1 cellular context compared by ENCODE assay signal in the genomic region with DNA sequence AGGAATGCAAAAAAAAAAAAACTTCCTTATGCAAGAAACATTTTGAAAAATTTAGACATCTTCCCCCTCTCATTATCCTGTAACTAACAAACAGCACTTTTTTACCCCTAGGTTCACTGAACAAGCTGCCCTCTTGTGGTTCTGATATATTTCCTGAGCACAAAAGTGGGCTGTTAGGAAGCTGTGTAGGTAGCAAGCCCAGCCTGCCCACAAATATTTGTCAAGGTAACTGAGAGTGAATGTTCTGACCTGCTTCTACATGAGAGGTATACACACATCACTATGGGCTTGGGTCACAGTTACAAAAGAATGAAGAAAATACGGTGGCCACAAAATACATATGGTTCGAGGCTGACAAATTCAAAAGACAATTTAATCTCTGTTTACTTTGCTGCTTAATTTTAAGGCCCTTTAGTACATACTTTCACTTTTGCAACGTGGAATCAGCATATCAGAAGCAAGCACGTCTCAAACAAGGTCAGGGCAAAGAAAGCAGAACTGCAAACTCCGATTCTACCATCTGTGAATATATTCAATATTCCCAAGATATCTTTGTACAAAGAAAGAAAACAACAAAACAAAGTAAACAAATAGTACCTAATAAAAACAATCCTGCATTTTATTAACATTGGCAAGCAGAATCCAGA.
TF ChIP-seq lines count a peak whose summit lies in the region.

No MANE protein-coding gene starts in this region.

TF ChIP-seq in GM12878, 131 proteins besides CTCF, POLR2A, EP300 and RAD21 (continued from another document and continues in another):
- no peak for TF ChIP-seq MTA3 (IDR thresholded peaks at IDR 0.05; ENCODE audit: borderline replicate concordance, low read length)
- no peak; the same call in 1 of the 2 replicates for TF ChIP-seq CBFB (IDR thresholded peaks at IDR 0.05; ENCODE audit: low read depth)
- no peak for TF ChIP-seq RELB (IDR thresholded peaks at IDR 0.05; ENCODE audit: low read depth)
- TF ChIP-seq, protein P1, sequence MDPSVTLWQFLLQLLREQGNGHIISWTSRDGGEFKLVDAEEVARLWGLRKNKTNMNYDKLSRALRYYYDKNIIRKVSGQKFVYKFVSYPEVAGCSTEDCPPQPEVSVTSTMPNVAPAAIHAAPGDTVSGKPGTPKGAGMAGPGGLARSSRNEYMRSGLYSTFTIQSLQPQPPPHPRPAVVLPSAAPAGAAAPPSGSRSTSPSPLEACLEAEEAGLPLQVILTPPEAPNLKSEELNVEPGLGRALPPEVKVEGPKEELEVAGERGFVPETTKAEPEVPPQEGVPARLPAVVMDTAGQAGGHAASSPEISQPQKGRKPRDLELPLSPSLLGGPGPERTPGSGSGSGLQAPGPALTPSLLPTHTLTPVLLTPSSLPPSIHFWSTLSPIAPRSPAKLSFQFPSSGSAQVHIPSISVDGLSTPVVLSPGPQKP (IDR thresholded peaks at IDR 0.05; ENCODE audit: low read depth, low read length), result no peak
- TF ChIP-seq POU2F2 (IDR thresholded peaks at IDR 0.05; ENCODE audit: borderline replicate concordance, low read depth, low read length), result peak; percentile 24; the same call in 1 of the 3 replicates
- TF ChIP-seq CHD2 (IDR thresholded peaks at IDR 0.05; ENCODE audit: borderline replicate concordance, low read depth, low read length), result no peak
- TF ChIP-seq SPI1 (IDR thresholded peaks at IDR 0.05; ENCODE audit: borderline replicate concordance, insufficient read depth, low read depth, low read length), result peak; percentile 79
- TF ChIP-seq RFX5 (IDR thresholded peaks at IDR 0.05; ENCODE audit: low read depth, low read length), result no peak
- TF ChIP-seq CBX5 (IDR thresholded peaks at IDR 0.05; ENCODE audit: low read depth), result no peak
- TF ChIP-seq TCF3 (IDR thresholded peaks at IDR 0.05; ENCODE audit: borderline replicate concordance, insufficient read depth, low read depth, low read length), result no peak
- no peak for TF ChIP-seq FOXM1 (IDR thresholded peaks at IDR 0.05; ENCODE audit: low read depth, low read length)
- TF ChIP-seq SRF (IDR thresholded peaks at IDR 0.05; ENCODE audit: low read depth in 2 of 2, low read length in 2 of 2), result no peak
- TF ChIP-seq PML (IDR thresholded peaks at IDR 0.05; ENCODE audit: low read length), result no peak
- TF ChIP-seq LARP7 (IDR thresholded peaks at IDR 0.05), result 0 out of 2 replicates have a peak, but pooled peaks have one; percentile 27
- no peak for TF ChIP-seq BCL11A (IDR thresholded peaks at IDR 0.05; ENCODE audit: low read depth, low read length)
- TF ChIP-seq SMAD1 (IDR thresholded peaks at IDR 0.05; ENCODE audit: low read depth, partially characterized antibody), result peak; percentile 31
- TF ChIP-seq ZNF274 (IDR thresholded peaks at IDR 0.05; ENCODE audit: insufficient read depth, insufficient read length), result no peak
- TF ChIP-seq, protein P2, sequence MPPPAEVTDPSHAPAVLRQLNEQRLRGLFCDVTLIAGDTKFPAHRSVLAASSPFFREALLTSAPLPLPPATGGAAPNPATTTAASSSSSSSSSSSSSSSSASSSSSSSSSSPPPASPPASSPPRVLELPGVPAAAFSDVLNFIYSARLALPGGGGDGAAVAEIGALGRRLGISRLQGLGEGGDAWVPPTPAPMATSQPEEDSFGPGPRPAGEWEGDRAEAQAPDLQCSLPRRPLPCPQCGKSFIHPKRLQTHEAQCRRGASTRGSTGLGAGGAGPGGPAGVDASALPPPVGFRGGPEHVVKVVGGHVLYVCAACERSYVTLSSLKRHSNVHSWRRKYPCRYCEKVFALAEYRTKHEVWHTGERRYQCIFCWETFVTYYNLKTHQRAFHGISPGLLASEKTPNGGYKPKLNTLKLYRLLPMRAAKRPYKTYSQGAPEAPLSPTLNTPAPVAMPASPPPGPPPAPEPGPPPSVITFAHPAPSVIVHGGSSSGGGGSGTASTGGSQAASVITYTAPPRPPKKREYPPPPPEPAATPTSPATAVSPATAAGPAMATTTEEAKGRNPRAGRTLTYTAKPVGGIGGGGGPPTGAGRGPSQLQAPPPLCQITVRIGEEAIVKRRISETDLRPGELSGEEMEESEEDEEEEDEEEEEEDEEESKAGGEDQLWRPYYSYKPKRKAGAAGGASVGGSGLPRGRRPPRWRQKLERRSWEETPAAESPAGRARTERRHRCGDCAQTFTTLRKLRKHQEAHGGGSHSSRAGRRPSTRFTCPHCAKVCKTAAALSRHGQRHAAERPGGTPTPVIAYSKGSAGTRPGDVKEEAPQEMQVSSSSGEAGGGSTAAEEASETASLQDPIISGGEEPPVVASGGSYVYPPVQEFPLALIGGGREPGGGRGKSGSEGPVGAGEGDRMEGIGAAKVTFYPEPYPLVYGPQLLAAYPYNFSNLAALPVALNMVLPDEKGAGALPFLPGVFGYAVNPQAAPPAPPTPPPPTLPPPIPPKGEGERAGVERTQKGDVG (CRISPR knock-in tag; IDR thresholded peaks at IDR 0.05), result no peak
- peak; percentile 48; the same call in 1 of the 2 replicates for TF ChIP-seq ASH2L (IDR thresholded peaks at IDR 0.05; ENCODE audit: borderline replicate concordance, low read depth)
- no peak for TF ChIP-seq DPF2 (IDR thresholded peaks at IDR 0.05)
- no peak; a peak in 1 of 4 replicates for TF ChIP-seq BHLHE40 (IDR thresholded peaks at IDR 0.05; ENCODE audit: borderline replicate concordance in 1 of 2, low read depth in 2 of 2, low read length in 1 of 2)
- no peak for TF ChIP-seq ZNF24 (IDR thresholded peaks at IDR 0.05)
- no peak for TF ChIP-seq IRF3 (IDR thresholded peaks at IDR 0.05)
- peak; percentile 64 for TF ChIP-seq ZNF687 (IDR thresholded peaks at IDR 0.05)
- peak; percentile 20; the same call in 1 of the 2 replicates for TF ChIP-seq TBL1XR1 (IDR thresholded peaks at IDR 0.05; ENCODE audit: low read depth, low read length)
- TF ChIP-seq, protein P3, sequence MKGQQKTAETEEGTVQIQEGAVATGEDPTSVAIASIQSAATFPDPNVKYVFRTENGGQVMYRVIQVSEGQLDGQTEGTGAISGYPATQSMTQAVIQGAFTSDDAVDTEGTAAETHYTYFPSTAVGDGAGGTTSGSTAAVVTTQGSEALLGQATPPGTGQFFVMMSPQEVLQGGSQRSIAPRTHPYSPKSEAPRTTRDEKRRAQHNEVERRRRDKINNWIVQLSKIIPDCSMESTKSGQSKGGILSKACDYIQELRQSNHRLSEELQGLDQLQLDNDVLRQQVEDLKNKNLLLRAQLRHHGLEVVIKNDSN (IDR thresholded peaks at IDR 0.05; ENCODE audit: borderline replicate concordance, extremely low read length, insufficient read depth, low read depth, low read length), result no peak
- no peak for TF ChIP-seq JUND (IDR thresholded peaks at IDR 0.05; ENCODE audit: low read depth, low read length)
- no peak for TF ChIP-seq BACH1 (IDR thresholded peaks at IDR 0.05; ENCODE audit: borderline replicate concordance)
- TF ChIP-seq, protein P4, sequence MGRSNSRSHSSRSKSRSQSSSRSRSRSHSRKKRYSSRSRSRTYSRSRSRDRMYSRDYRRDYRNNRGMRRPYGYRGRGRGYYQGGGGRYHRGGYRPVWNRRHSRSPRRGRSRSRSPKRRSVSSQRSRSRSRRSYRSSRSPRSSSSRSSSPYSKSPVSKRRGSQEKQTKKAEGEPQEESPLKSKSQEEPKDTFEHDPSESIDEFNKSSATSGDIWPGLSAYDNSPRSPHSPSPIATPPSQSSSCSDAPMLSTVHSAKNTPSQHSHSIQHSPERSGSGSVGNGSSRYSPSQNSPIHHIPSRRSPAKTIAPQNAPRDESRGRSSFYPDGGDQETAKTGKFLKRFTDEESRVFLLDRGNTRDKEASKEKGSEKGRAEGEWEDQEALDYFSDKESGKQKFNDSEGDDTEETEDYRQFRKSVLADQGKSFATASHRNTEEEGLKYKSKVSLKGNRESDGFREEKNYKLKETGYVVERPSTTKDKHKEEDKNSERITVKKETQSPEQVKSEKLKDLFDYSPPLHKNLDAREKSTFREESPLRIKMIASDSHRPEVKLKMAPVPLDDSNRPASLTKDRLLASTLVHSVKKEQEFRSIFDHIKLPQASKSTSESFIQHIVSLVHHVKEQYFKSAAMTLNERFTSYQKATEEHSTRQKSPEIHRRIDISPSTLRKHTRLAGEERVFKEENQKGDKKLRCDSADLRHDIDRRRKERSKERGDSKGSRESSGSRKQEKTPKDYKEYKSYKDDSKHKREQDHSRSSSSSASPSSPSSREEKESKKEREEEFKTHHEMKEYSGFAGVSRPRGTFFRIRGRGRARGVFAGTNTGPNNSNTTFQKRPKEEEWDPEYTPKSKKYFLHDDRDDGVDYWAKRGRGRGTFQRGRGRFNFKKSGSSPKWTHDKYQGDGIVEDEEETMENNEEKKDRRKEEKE (IDR thresholded peaks at IDR 0.05), result no peak
- no peak for TF ChIP-seq PBX3 (IDR thresholded peaks at IDR 0.05; ENCODE audit: insufficient replicate concordance, low read depth, low read length)
- no peak for TF ChIP-seq POLR2AphosphoS5 (IDR thresholded peaks at IDR 0.05; ENCODE audit: low read length)
- TF ChIP-seq IRF4 (IDR thresholded peaks at IDR 0.05; ENCODE audit: low read depth, low read length), result 0 out of 2 replicates have a peak, but pooled peaks have one; percentile 35
- no peak for TF ChIP-seq JUNB (IDR thresholded peaks at IDR 0.05)
- no peak for TF ChIP-seq TCF12 (IDR thresholded peaks at IDR 0.05; ENCODE audit: low read depth, low read length)
- TF ChIP-seq ZNF384 (IDR thresholded peaks at IDR 0.05; ENCODE audit: borderline replicate concordance, low read depth, low read length), result peak; percentile 57; the same call in 1 of the 2 replicates
- peak; percentile 76 for TF ChIP-seq RUNX3 (IDR thresholded peaks at IDR 0.05; ENCODE audit: low read length)
- TF ChIP-seq YBX1 (IDR thresholded peaks at IDR 0.05), result no peak
- no peak for TF ChIP-seq PKNOX1 (IDR thresholded peaks at IDR 0.05)
- no peak for TF ChIP-seq BRCA1 (IDR thresholded peaks at IDR 0.05; ENCODE audit: low read depth, low read length)
- TF ChIP-seq TARDBP (IDR thresholded peaks at IDR 0.05; ENCODE audit: borderline replicate concordance), result no peak
- no peak; the same call in 1 of the 2 replicates for TF ChIP-seq MTA2 (IDR thresholded peaks at IDR 0.05; ENCODE audit: low read depth)
- no peak for TF ChIP-seq MEF2A (IDR thresholded peaks at IDR 0.05; ENCODE audit: insufficient read depth, low read depth, low read length)
- no peak for TF ChIP-seq MYB (IDR thresholded peaks at IDR 0.05; ENCODE audit: borderline replicate concordance, low read depth, low read length)
